Comparison of ENCODE assay signal across 7 cellular contexts in genomic region chr4:76504613-76505465, GRCh38.
DNase-seq lines count a peak whose midpoint lies in the region; ATAC-seq, FAIRE-seq and TF ChIP-seq lines count a peak whose summit lies in the region.

No MANE protein-coding gene starts in this region.

- H3K27ac ChIP-seq in esophagus squamous epithelium (no peak overlapping the region), pancreas (no peak overlapping the region)

- H3K27me3 ChIP-seq in esophagus squamous epithelium (peaks cover 0 to 3% (median 0%) of the 10 kb centered on the region in 4 donors), pancreas (no peaks in the 10 kb centered on the region)

- ATAC-seq in pancreas (peak; percentile 68 to 85 (median 80)), HG02763 (IDR thresholded peaks at IDR 0.05; ENCODE audit: unreplicated experiment) (no peak)

- peak; percentile 94 for FAIRE-seq in pancreas (lab: Jason Lieb, UNC)

- peak; percentile 40 to 74 (median 66) for TF ChIP-seq CTCF in esophagus squamous epithelium (IDR thresholded peaks at IDR 0.05)
- TF ChIP-seq CTCF in pancreas (IDR thresholded peaks at IDR 0.05): peak; percentile 30 to 44 (median 36)

- intact Hi-C loops in esophagus squamous epithelium (cut with DNase I): loop anchor here (2.0 to 10.0 kb wide), 2 partner anchors 74 to 320 kb away; no protein-coding TSS in a partner anchor
- intact Hi-C loops in pancreas (cut with DNase I): loop anchor here (5.0 to 10.0 kb wide), 2 partner anchors 73 to 250 kb away; no protein-coding TSS in a partner anchor

- 33 to 66% methylated on average over 2 of the region's 2 CpGs for WGBS in esophagus squamous epithelium, 2 donors
- 53 to 55% methylated on average over 2 of the region's 2 CpGs for WGBS in pancreas, 2 donors

- H3K4me3 ChIP-seq in esophagus squamous epithelium (no peak overlapping the region), pancreas (no peak overlapping the region)

- TF ChIP-seq POLR2A in esophagus squamous epithelium (IDR thresholded peaks at IDR 0.05): no peak

- H3K4me1 ChIP-seq in esophagus squamous epithelium (no peaks in the 10 kb centered on the region), pancreas (no peaks in the 10 kb centered on the region)

- H3K9me3 ChIP-seq in esophagus squamous epithelium (no peaks in the 10 kb centered on the region), pancreas (no peaks in the 10 kb centered on the region)

- DNase-seq in EH (ENCODE audit: low read depth): peak; percentile 66
- DNase-seq in HS-27A (ENCODE audit: low read depth): peak; percentile 14
- peak; percentile 59 for DNase-seq in RPMI8226
- no peak for DNase-seq in esophagus squamous epithelium (lab: John Stamatoyannopoulos, UW)
- no peak for DNase-seq in pancreas
- no peak for DNase-seq in activated T-cell treated with anti-CD3 and anti-CD28 coated beads, Interleukin-2, amount 50 U/mL, for 48 hours

- H3K36me3 ChIP-seq in esophagus squamous epithelium (no peaks in the 10 kb centered on the region), pancreas (no peaks in the 10 kb centered on the region)

Comparison
In these comparisons a context has a peak if more than half of its experiments do, and no peak if none do; other contexts are left out.
1. DNase-seq: peak in EH (single experiment), HS-27A (single experiment) and RPMI8226 (single experiment); none in esophagus squamous epithelium (single experiment), pancreas (0 of 6) and activated T-cell treated with anti-CD3 and anti-CD28 coated beads, Interleukin-2, amount 50 U/mL, for 48 hours (0 of 2).